In genomic region chr11:3797329-3798090, GRCh38 we compare ENCODE assay signal across 8 cellular contexts. TPM values are rescaled to one million over a fixed set of nuclear protein-coding genes. Genes with fewer than 3 reads are reported as not detected.
DNase-seq lines count a peak whose midpoint lies in the region; ATAC-seq, FAIRE-seq and TF ChIP-seq lines count a peak whose summit lies in the region.

Gene NUP98 (minus strand): TSS chr11:3797554. CDS start chr11:3782117, 15,437 bp downstream.

- no peak for FAIRE-seq in small intestine (lab: Jason Lieb, UNC)

- TF ChIP-seq CTCF in AG04450 (IDR thresholded peaks at IDR 0.05; ENCODE audit: low read depth, low read length) (no peak), WTC11 (IDR thresholded peaks at IDR 0.05) (no peak), cardiac fibroblast (IDR thresholded peaks at IDR 0.05; ENCODE audit: low read depth, low read length) (no peak)

- H3K4me1 Mint-ChIP-seq in WTC11 = peaks cover 17% of the 10 kb centered on the region

- peaks cover 0 to 8% of the 10 kb centered on the region in 2 donors for H3K4me1 ChIP-seq in small intestine (ENCODE audit: control insufficient read depth in 2 of 2, insufficient read depth in 1 of 2, low read depth in 1 of 2, low read length in 1 of 2)

- H3K27ac Mint-ChIP-seq in WTC11 = peak within 1 kb of the TSS; percentile 99

- POLR2A ChIA-PET in AG04450 (lab: Yijun Ruan, JAX) = interaction anchor here (0.6 to 1.3 kb wide), 5 partner anchors 10 to 277 kb away, joined by 3 to 5 read pairs (median 4); partner anchors contain the start of gene RHOG
- POLR2A ChIA-PET in WTC11 (lab: Charles Lee) = interaction anchor here (0.6 to 1.0 kb wide), 3 partner anchors 9 to 20 kb away, joined by 3 to 6 read pairs (median 3); no protein-coding TSS in a partner anchor

- H3K36me3 ChIP-seq in small intestine (ENCODE audit: control insufficient read depth in 2 of 2, insufficient read depth in 2 of 2, low read length in 2 of 2) = peaks cover 2 to 4% of the 10 kb centered on the region in 2 donors

- H3K27ac ChIP-seq in AG04450 (ENCODE audit: low read depth, low read length) (peak within 1 kb of the TSS; percentile 93), small intestine (ENCODE audit: low read depth in 1 of 2, low read length in 1 of 2) (peak within 1 kb of the TSS; percentile 95)

- H3K27me3 ChIP-seq in AG04450 (ENCODE audit: control insufficient read depth, insufficient read depth, low read length) (no peaks in the 10 kb centered on the region), small intestine (ENCODE audit: control insufficient read depth in 2 of 2, insufficient read depth in 2 of 2, low read length in 2 of 2) (no peaks in the 10 kb centered on the region)

- WGBS in small intestine, 3 donors = 0% methylated on average over 70 to 86 of the region's 86 CpGs

- H3K9me3 ChIP-seq in AG04450 (ENCODE audit: control insufficient read depth, insufficient read depth, low read length) = no peaks in the 10 kb centered on the region; the same call in 1 of the 2 replicates
- H3K9me3 ChIP-seq in small intestine (ENCODE audit: control insufficient read depth, low read depth) = no peaks in the 10 kb centered on the region

- H3K36me3 Mint-ChIP-seq in WTC11 = peaks cover 24% of the 10 kb centered on the region

- H3K4me3 Mint-ChIP-seq in WTC11 = peak within 1 kb of the TSS; percentile 83

- CTCF ChIA-PET in AG04450 (lab: Charles Lee) = interaction anchor here (0.7 to 2.2 kb wide), 3 partner anchors 11 to 52 kb away, joined by 4 to 15 read pairs (median 6); partner anchors contain the start of gene PGAP2
- CTCF ChIA-PET in WTC11 (lab: Charles Lee) = interaction anchor here (0.6 to 4.7 kb wide), 9 partner anchors 11 to 275 kb away, joined by 3 to 52 read pairs (median 4); partner anchors contain the start of genes PGAP2, RHOG and STIM1

- H3K27me3 Mint-ChIP-seq in WTC11 (ENCODE audit: low read depth) = no peaks in the 10 kb centered on the region

- DNase-seq in AG04450 (ENCODE audit: low read depth, low spot score) (peak; percentile 100), NCI-H226 (peak; percentile 100), WTC11 (ENCODE audit: low spot score) (peak; percentile 100), cardiac fibroblast (ENCODE audit: low read depth in 2 of 2) (peak; percentile 100), iPS-NIHi11 (ENCODE audit: low spot score) (peak; percentile 96), small intestine (peak; percentile 100)

- H3K4me3 ChIP-seq in AG04450 (ENCODE audit: low read depth, low read length) (peak within 1 kb of the TSS; percentile 98), cardiac fibroblast (replicated peaks in 1 of 2; ENCODE audit: low read depth in 2 of 2, low read length in 2 of 2) (peak within 1 kb of the TSS; percentile 76 to 91), small intestine (ENCODE audit: low read depth in 1 of 2, low read length in 2 of 2) (peak within 1 kb of the TSS; percentile 72 to 96)

- peak; percentile 91 for ATAC-seq in GM18909 (IDR thresholded peaks at IDR 0.05; ENCODE audit: poor library complexity, unreplicated experiment)
- ATAC-seq in HG03175 (IDR thresholded peaks at IDR 0.05; ENCODE audit: unreplicated experiment) = peak; percentile 90
- peak; percentile 95 for ATAC-seq in WTC11

- H3K9me3 Mint-ChIP-seq in WTC11 = no peaks in the 10 kb centered on the region

TF ChIP-seq in WTC11, 78 proteins besides CTCF, POLR2A, EP300 and RAD21 (continues in another document):
- TF ChIP-seq HMGXB4 (CRISPR knock-in tag; IDR thresholded peaks at IDR 0.05) = peak; percentile 65; the same call in 1 of the 2 replicates
- TF ChIP-seq CREB1 (CRISPR knock-in tag; IDR thresholded peaks at IDR 0.05) = peak; percentile 89
- no peak for TF ChIP-seq ZNF512 (CRISPR knock-in tag; IDR thresholded peaks at IDR 0.05; ENCODE audit: borderline replicate concordance)
- TF ChIP-seq GRHL2 (CRISPR knock-in tag; IDR thresholded peaks at IDR 0.05; ENCODE audit: insufficient replicate concordance, severe bottlenecking) = no peak
- TF ChIP-seq ARID4B (CRISPR knock-in tag; IDR thresholded peaks at IDR 0.05; ENCODE audit: borderline replicate concordance) = peak; percentile 75; the same call in 1 of the 2 replicates
- 0 out of 2 replicates have a peak, but pooled peaks have one; percentile 26 for TF ChIP-seq MLX (CRISPR knock-in tag; IDR thresholded peaks at IDR 0.05)
- peak; percentile 69 for TF ChIP-seq GABPB1 (CRISPR knock-in tag; IDR thresholded peaks at IDR 0.05)
- TF ChIP-seq MAX (CRISPR knock-in tag; IDR thresholded peaks at IDR 0.05) = peak; percentile 98
- TF ChIP-seq ATF3 (CRISPR knock-in tag; conservative IDR thresholded peaks at IDR 0.05) = peak; percentile 80
- peak; percentile 96 for TF ChIP-seq NFYB (CRISPR knock-in tag; conservative IDR thresholded peaks at IDR 0.05; ENCODE audit: low read depth)

RNA-seq across cellular contexts. Expression of gene NUP98, which starts in this region (rescaled TPM):
- 90.7 and 101 TPM in 2 replicates for polyA plus RNA-seq in AG04450 (2011; rRNA removed)
- polyA minus RNA-seq in AG04450 (2011; rRNA and poly(A)+ RNA removed) = 243 and 306 TPM in 2 replicates
- total RNA-seq in WTC11 (2021) = 81.3 to 91.4 TPM (median 81.4 TPM) in 3 replicates
- polyA plus RNA-seq in small intestine = 10 to 100 TPM; 14.1 to 30.0 (median 18.8) TPM

Comparison
In these comparisons a context has a peak if more than half of its experiments do, and no peak if none do; other contexts are left out.
1. Peak in every context shown above with its lines: DNase-seq, ATAC-seq, H3K4me3 ChIP-seq and H3K27ac ChIP-seq.